28 cellular contexts compared by ENCODE assay signal in genomic region chr2:240965905-240966456, GRCh38. TPM values are rescaled to one million over a fixed set of nuclear protein-coding genes. Genes with fewer than 3 reads are reported as not detected.
DNase-seq lines count a peak whose midpoint lies in the region; ATAC-seq and TF ChIP-seq lines count a peak whose summit lies in the region.
"Had no signal": no experiment of that assay in that cellular context is flagged by ENCODE, and none has a peak within 500 bp of the region (broad histone marks: within the 10 kb centered on the region; RNA-seq: fewer than 3 reads in every experiment).

No MANE protein-coding gene starts in this region.

- no peaks in the 10 kb centered on the region for H4K20me1 ChIP-seq in OCI-LY7 (ENCODE audit: insufficient read depth, low read length)

- H3K79me2 ChIP-seq in OCI-LY7 (ENCODE audit: insufficient read depth, low read depth, low read length): no peaks in the 10 kb centered on the region

- H2AFZ ChIP-seq in OCI-LY7 (ENCODE audit: low read length): no peak overlapping the region
- H2AFZ ChIP-seq: PC-9 had no signal

- intact Hi-C loops in Panc1 (cut with micrococcal nuclease; ENCODE audit: unreplicated experiment): no loop called here
- intact Hi-C loops in right lobe of liver (cut with DNase I): no loop called here
- intact Hi-C loops in stomach (cut with DNase I; ENCODE audit: low total_unique reads): no loop called here
- intact Hi-C loops in OCI-LY7 (cut with micrococcal nuclease; ENCODE audit: unreplicated experiment): no loop called here

- DNase-seq in CD1c-positive myeloid dendritic cell (ENCODE audit: extremely low spot score) (peak; percentile 17), Panc1 (ENCODE audit: low read depth, low spot score) (no peak), right lobe of liver (peak in 1 of 3 donors; percentile 48), stomach (peak; percentile 19), medulla oblongata (ENCODE audit: extremely low spot score) (no peak), OCI-LY7 (ENCODE audit: low spot score) (no peak)
- DNase-seq: activated naive CD8-positive, alpha-beta T cell treated with anti-CD3 and anti-CD28 coated beads, Interleukin-2, amount 50 U/mL, for 24 hours; Caco-2; DND-41; effector CD4-positive, alpha-beta T cell; HFFc6; naive B cell; NCI-H1048; NCI-H1930; NCI-H345; NCI-H82; PC-9; T-helper 17 cell had no signal

- POLR2A ChIA-PET in Panc1 (lab: Charles Lee): no interaction called here
- POLR2A ChIA-PET in OCI-LY7 (lab: Charles Lee): no interaction called here

- in situ Hi-C loops in Panc1 (cut with HindIII; ENCODE audit: low pct_unique_long_range_greater_than_20kb, low sequenced_read_pairs): no loop called here

- BruUV-seq in Panc1 (replicated peaks; lab: Mats Ljungman, UMichigan) (no TSS peak), OCI-LY7 (replicated peaks; lab: Mats Ljungman, UMichigan) (no TSS peak)

- H3K9me3 ChIP-seq in Panc1 (ENCODE audit: control insufficient read depth, insufficient read depth, low read depth, low read length) (no peaks in the 10 kb centered on the region), right lobe of liver (no peaks in the 10 kb centered on the region), stomach (no peaks in the 10 kb centered on the region), OCI-LY7 (ENCODE audit: low read length) (no peaks in the 10 kb centered on the region)
- H3K9me3 ChIP-seq: Caco-2 had no signal

- H3K36me3 ChIP-seq in Panc1 (ENCODE audit: control insufficient read depth, insufficient read depth, low read length) (no peaks in the 10 kb centered on the region), right lobe of liver (no peaks in the 10 kb centered on the region), stomach (no peaks in the 10 kb centered on the region), OCI-LY7 (ENCODE audit: insufficient read depth, low read length) (no peaks in the 10 kb centered on the region)

- no peaks in the 10 kb centered on the region for H3K27me3 ChIP-seq in Panc1 (ENCODE audit: control insufficient read depth, insufficient read depth, low read length)
- H3K27me3 ChIP-seq in right lobe of liver: no peaks in the 10 kb centered on the region
- no peaks in the 10 kb centered on the region for H3K27me3 ChIP-seq in stomach

- no peak for TF ChIP-seq CTCF in Panc1 (IDR thresholded peaks at IDR 0.05)
- TF ChIP-seq CTCF in right lobe of liver (IDR thresholded peaks at IDR 0.05): no peak
- no peak for TF ChIP-seq CTCF in stomach (IDR thresholded peaks at IDR 0.05)
- TF ChIP-seq CTCF in OCI-LY7 (conservative IDR thresholded peaks at IDR 0.05; ENCODE audit: low read length): no peak

- no peaks in the 10 kb centered on the region for H3K9me2 ChIP-seq in OCI-LY7 (ENCODE audit: insufficient read depth, low read length)

- TF ChIP-seq POLR2A in right lobe of liver (IDR thresholded peaks at IDR 0.05) (no peak), stomach (IDR thresholded peaks at IDR 0.05) (no peak)

- ATAC-seq in Panc1 (0 out of 2 replicates have a peak, but pooled peaks have one; percentile 27), right lobe of liver (no peak), GM21360 (IDR thresholded peaks at IDR 0.05; ENCODE audit: unreplicated experiment) (no peak)
- ATAC-seq: activated naive CD8-positive, alpha-beta T cell treated with anti-CD3 and anti-CD28 coated beads, Interleukin-2, amount 50 U/mL, for 24 hours; activated T-helper 17 cell treated with anti-CD3 and anti-CD28 coated beads, Interleukin-2, amount 50 U/mL, for 72 hours; GM12878; stimulated activated memory B cell treated with anti-CD40 and anti-IgM and Interleukin-4, amounts not matched to agents 10 μg/mL and 1 μg/mL and 100 μg/mL, for 72 hours; T-helper 17 cell had no signal

- CTCF ChIA-PET in Panc1 (lab: Charles Lee) (interaction anchor here (0.6 kb wide), 1 partner anchor 113 kb away, joined by 4 read pairs; no protein-coding TSS in a partner anchor), OCI-LY7 (lab: Charles Lee; ENCODE audit: unreplicated experiment) (no interaction called here)

- H3K4me2 ChIP-seq in OCI-LY7 (ENCODE audit: low read length): no peak overlapping the region
- H3K4me2 ChIP-seq: PC-9 had no signal

- WGBS in right lobe of liver (ENCODE audit: insufficient coverage, low coverage, low lambda C conversion rate, missing lambda C conversion rate): 67% methylated on average over 4 of the region's 28 CpGs
- 85 to 94% (median 89%) methylated on average over 15 to 28 of the region's 28 CpGs for WGBS in stomach, 5 donors

- no peak overlapping the region for H3K4me3 ChIP-seq in Panc1 (ENCODE audit: low read depth in 2 of 2, low read length in 2 of 2)
- no peak overlapping the region for H3K4me3 ChIP-seq in right lobe of liver
- H3K4me3 ChIP-seq in stomach: no peak overlapping the region
- H3K4me3 ChIP-seq in OCI-LY7 (ENCODE audit: low read depth, low read length, poor library complexity, severe bottlenecking): no peak overlapping the region
- H3K4me3 ChIP-seq: GM12878, PC-9, SK-N-MC, skin epidermis had no signal

- no peak for TF ChIP-seq EP300 in stomach (IDR thresholded peaks at IDR 0.05)

- no peak overlapping the region for H3K27ac ChIP-seq in Panc1 (ENCODE audit: low read length)
- peak overlapping the region; percentile 8 to 26 (median 24) for H3K27ac ChIP-seq in right lobe of liver
- no peak overlapping the region for H3K27ac ChIP-seq in stomach
- H3K27ac ChIP-seq in OCI-LY7 (ENCODE audit: low read depth, low read length, poor library complexity, severe bottlenecking): no peak overlapping the region
- H3K27ac ChIP-seq: PC-9, SK-N-MC had no signal

- H3K4me1 ChIP-seq in Panc1 (ENCODE audit: control insufficient read depth, insufficient read depth, low read length) (no peaks in the 10 kb centered on the region), right lobe of liver (peaks cover 0 to 9% (median 2%) of the 10 kb centered on the region in 4 donors), stomach (peaks cover 0 to 32% (median 19%) of the 10 kb centered on the region in 4 donors), OCI-LY7 (ENCODE audit: insufficient read depth, low read length, poor library complexity, severe bottlenecking) (no peaks in the 10 kb centered on the region)
- H3K4me1 ChIP-seq: Caco-2 had no signal

RNA-seq across cellular contexts. Expression of gene SNED1, which starts 32.4 kb away (rescaled TPM):
- total RNA-seq in Panc1 (2021; ENCODE audit: unreplicated experiment) (11.0 TPM), right lobe of liver (10 to 100 TPM in 4 of 6 experiments, 1 to 10 TPM in 2; 7.4 to 27.8 (median 13.2) TPM), stomach (100 to 1,000 TPM in 1 of 5 donors, 10 to 100 TPM in 4; 11.4 to 106 (median 22.7) TPM), OCI-LY7 (2022) (13.6 and 15.3 TPM in 2 replicates)
- polyA plus RNA-seq in Panc1 (2012; ENCODE audit: insufficient read length): 17.9 TPM
- polyA plus RNA-seq in stomach: 1 to 10 TPM; 2.0 to 2.7 (median 2.3) TPM
- total RNA-seq in OCI-LY7 (2014; rRNA removed; shearing (Covaris generic)): 2.8 and 3.5 TPM in 2 replicates
- total RNA-seq: Caco-2 had no signal

RNA-seq across cellular contexts. Expression of gene CROCC2, which starts 59.8 kb away (rescaled TPM):
- total RNA-seq in Panc1 (2021; ENCODE audit: unreplicated experiment) (0.23 TPM), right lobe of liver (under 1 TPM in 5 of 6 experiments, not detected in 1; 0.06 to 0.15 (median 0.12) TPM), stomach (1 to 10 TPM in 1 of 5 donors, not detected in 4; 4.9 TPM), OCI-LY7 (2022) (not detected in 2 replicates)
- 0.08 TPM for polyA plus RNA-seq in Panc1 (2012; ENCODE audit: insufficient read length)
- under 1 TPM in 1 of 3 donors, not detected in 2; 0.03 TPM for polyA plus RNA-seq in stomach
- total RNA-seq in OCI-LY7 (2014; rRNA removed; shearing (Covaris generic)): not detected in 2 replicates
- total RNA-seq: activated T-helper 17 cell treated with anti-CD3 and anti-CD28 coated beads, Interleukin-2, amount 50 U/mL, for 72 hours; Caco-2; cerebellum; GM12878; HFFc6; kidney epithelial cell; mesenteric fat pad; PC-9; T-helper 17 cell; temporal lobe had no signal
- polyA plus RNA-seq: GM12878 had no signal

Comparison
In these comparisons a context has a peak if more than half of its experiments do, and no peak if none do; other contexts are left out.
1. DNase-seq: peak in CD1c-positive myeloid dendritic cell (single experiment) and stomach (single experiment); none in Panc1 (single experiment), medulla oblongata (single experiment) and OCI-LY7 (single experiment).
2. H3K27ac ChIP-seq: peak in right lobe of liver (3 of 3); none in Panc1 (single experiment), stomach (0 of 5) and OCI-LY7 (single experiment).